Comparison of ENCODE assay signal across 14 cellular contexts in genomic region chr22:49958462-49958921, GRCh38. TPM values are rescaled to one million over a fixed set of nuclear protein-coding genes. Genes with fewer than 3 reads are reported as not detected.
DNase-seq lines count a peak whose midpoint lies in the region; ATAC-seq, FAIRE-seq and TF ChIP-seq lines count a peak whose summit lies in the region.
"Had no signal": no experiment of that assay in that cellular context is flagged by ENCODE, and none has a peak within 500 bp of the region (broad histone marks: within the 10 kb centered on the region; RNA-seq: fewer than 3 reads in every experiment).

No MANE protein-coding gene starts in this region.

- in situ Hi-C loops in HepG2 (cut with HindIII; ENCODE audit: extremely low pct_ligation_motif_present, low pct_unique_long_range_greater_than_20kb): no loop called here
- in situ Hi-C loops in G401 (cut with HindIII; ENCODE audit: low sequenced_read_pairs): no loop called here

- H3K79me2 ChIP-seq in HepG2 (ENCODE audit: insufficient read depth, low read length): peaks cover 29% of the 10 kb centered on the region

- peak overlapping the region; percentile 93 for H3K9ac ChIP-seq in HepG2 (ENCODE audit: insufficient read depth, low read depth, low read length)

- H2AFZ ChIP-seq in HepG2 (ENCODE audit: low read length): no peak overlapping the region

- TF ChIP-seq RAD21 in HepG2 (CRISPR knock-in tag; IDR thresholded peaks at IDR 0.05): no peak

- no peak for ATAC-seq in activated CD8-positive, alpha-beta T cell treated with anti-CD3 and anti-CD28 coated beads, Interleukin-2, amount 10 ng/mL, durations not matched to agents 7 days and 5 days
- no peak for ATAC-seq in HepG2
- ATAC-seq in stimulated activated effector memory CD8-positive, alpha-beta T cell treated with anti-CD3 and anti-CD28 coated beads, Interleukin-12 subunit alpha, Interleukin-12 subunit beta, amount 100 ng/mL, for 72 hours: no peak
- no peak for ATAC-seq in GM21528 (IDR thresholded peaks at IDR 0.05; ENCODE audit: low FRiP score, unreplicated experiment)
- ATAC-seq: body of pancreas, heart left ventricle had no signal

- H3K4me2 ChIP-seq in HepG2 (ENCODE audit: low read depth, low read length): peak overlapping the region; percentile 99

- no peaks in the 10 kb centered on the region for H3K27me3 Mint-ChIP-seq in activated CD4-positive, alpha-beta T cell treated with anti-CD3 and anti-CD28 coated beads, Interleukin-2, amount 10 ng/mL, durations not matched to agents 7 days and 5 days
- H3K27me3 Mint-ChIP-seq in activated CD8-positive, alpha-beta T cell treated with anti-CD3 and anti-CD28 coated beads, Interleukin-2, amount 10 ng/mL, durations not matched to agents 7 days and 5 days (ENCODE audit: low read depth): no peaks in the 10 kb centered on the region

- H4K20me1 ChIP-seq in HepG2 (ENCODE audit: insufficient read depth, low read length): peaks cover 19% of the 10 kb centered on the region

- H3K9me3 ChIP-seq in HepG2 (ENCODE audit: low read length): no peaks in the 10 kb centered on the region
- H3K9me3 ChIP-seq: body of pancreas, heart left ventricle had no signal

- TF ChIP-seq CTCF in HepG2 (CRISPR knock-in tag; IDR thresholded peaks at IDR 0.05): no peak

- 13% methylated on average over 3 of the region's 10 CpGs for WGBS in HepG2 (ENCODE audit: low lambda C conversion rate)

- peaks cover 75% of the 10 kb centered on the region for H3K4me1 ChIP-seq in HepG2 (ENCODE audit: insufficient read depth, low read length)

- no peak for DNase-seq in activated CD4-positive, alpha-beta T cell treated with anti-CD3 and anti-CD28 coated beads, Interleukin-2, amount 10 ng/mL, durations not matched to agents 7 days and 5 days
- no peak for DNase-seq in activated CD4-positive, alpha-beta T cell treated with anti-CD3 and anti-CD28 coated beads for 48 hours
- no peak for DNase-seq in activated CD8-positive, alpha-beta T cell treated with anti-CD3 and anti-CD28 coated beads, Interleukin-2, amount 10 ng/mL, durations not matched to agents 7 days and 5 days
- DNase-seq in HepG2 (ENCODE audit: low spot score) (no peak), kidney glomerular epithelial cell (lab: John Stamatoyannopoulos, UW) (no peak), G401 (ENCODE audit: low spot score) (no peak)
- no peak for DNase-seq in stimulated activated effector memory CD8-positive, alpha-beta T cell treated with anti-CD3 and anti-CD28 coated beads, Interleukin-12 subunit alpha, Interleukin-12 subunit beta, amount 100 ng/mL, for 72 hours (ENCODE audit: low spot score in 2 of 2)
- DNase-seq: ACHN, retina had no signal

- H3K27ac ChIP-seq in HepG2 (ENCODE audit: extremely low read length, insufficient read depth, low read length): peak overlapping the region; percentile 87

- no peak for TF ChIP-seq POLR2A in HepG2 (IDR thresholded peaks at IDR 0.05; ENCODE audit: insufficient read depth in 1 of 2, low read depth in 2 of 2, low read length in 2 of 2)

- CTCF ChIA-PET in activated CD4-positive, alpha-beta T cell treated with anti-CD3 and anti-CD28 coated beads, Interleukin-2, amount 10 ng/mL, durations not matched to agents 7 days and 5 days (lab: Charles Lee): no interaction called here
- CTCF ChIA-PET in activated CD8-positive, alpha-beta T cell treated with anti-CD3 and anti-CD28 coated beads, Interleukin-2, amount 10 ng/mL, durations not matched to agents 7 days and 5 days (lab: Charles Lee): no interaction called here
- CTCF ChIA-PET in HepG2 (lab: Yijun Ruan, JAX; ENCODE audit: low intra/inter-chr PET ratio, low total read pairs): interaction anchor here (1.9 kb wide), 1 partner anchor 27 kb away, joined by 4 read pairs; no protein-coding TSS in a partner anchor

- H3K4me3 Mint-ChIP-seq in activated CD4-positive, alpha-beta T cell treated with anti-CD3 and anti-CD28 coated beads, Interleukin-2, amount 10 ng/mL, durations not matched to agents 7 days and 5 days: peak overlapping the region; percentile 79
- H3K4me3 Mint-ChIP-seq in activated CD8-positive, alpha-beta T cell treated with anti-CD3 and anti-CD28 coated beads, Interleukin-2, amount 10 ng/mL, durations not matched to agents 7 days and 5 days: peak overlapping the region; percentile 13
- H3K4me3 Mint-ChIP-seq in stimulated activated effector memory CD8-positive, alpha-beta T cell treated with anti-CD3 and anti-CD28 coated beads, Interleukin-12 subunit alpha, Interleukin-12 subunit beta, amount 100 ng/mL, for 72 hours: peak overlapping the region; percentile 79

- H3K27me3 ChIP-seq in HepG2 (ENCODE audit: control insufficient read depth in 1 of 2, insufficient read depth in 2 of 2, low read length in 2 of 2): no peaks in the 10 kb centered on the region; a peak in 1 of 5 replicates
- H3K27me3 ChIP-seq: body of pancreas, heart left ventricle had no signal

- intact Hi-C loops in HepG2 (cut with micrococcal nuclease; ENCODE audit: unreplicated experiment): no loop called here

- TF ChIP-seq EP300 in HepG2 (IDR thresholded peaks at IDR 0.05; ENCODE audit: low read depth in 2 of 2, low read length in 2 of 2) (no peak), HepG2 (CRISPR knock-in tag; IDR thresholded peaks at IDR 0.05; ENCODE audit: borderline replicate concordance) (no peak)

- H3K4me1 Mint-ChIP-seq in activated CD4-positive, alpha-beta T cell treated with anti-CD3 and anti-CD28 coated beads, Interleukin-2, amount 10 ng/mL, durations not matched to agents 7 days and 5 days: peaks cover 13% of the 10 kb centered on the region
- H3K4me1 Mint-ChIP-seq in activated CD8-positive, alpha-beta T cell treated with anti-CD3 and anti-CD28 coated beads, Interleukin-2, amount 10 ng/mL, durations not matched to agents 7 days and 5 days (ENCODE audit: low read depth): peaks cover 15% of the 10 kb centered on the region
- peaks cover 12% of the 10 kb centered on the region for H3K4me1 Mint-ChIP-seq in stimulated activated effector memory CD8-positive, alpha-beta T cell treated with anti-CD3 and anti-CD28 coated beads, Interleukin-12 subunit alpha, Interleukin-12 subunit beta, amount 100 ng/mL, for 72 hours

- POLR2A ChIA-PET in activated CD4-positive, alpha-beta T cell treated with anti-CD3 and anti-CD28 coated beads, Interleukin-2, amount 10 ng/mL, durations not matched to agents 7 days and 5 days (lab: Charles Lee): no interaction called here
- POLR2A ChIA-PET in activated CD8-positive, alpha-beta T cell treated with anti-CD3 and anti-CD28 coated beads, Interleukin-2, amount 10 ng/mL, durations not matched to agents 7 days and 5 days (lab: Charles Lee): no interaction called here
- POLR2A ChIA-PET in HepG2 (lab: Yijun Ruan, JAX): interaction anchor here (1.1 to 18.6 kb wide), 6 partner anchors 6 to 28 kb away, joined by 3 to 722 read pairs (median 47); partner anchors contain the start of gene PIM3

- H3K4me3 ChIP-seq in HepG2 (replicated peaks in 1 of 3; ENCODE audit: insufficient read depth in 1 of 3, low read depth in 2 of 3, low read length in 3 of 3): peak overlapping the region in 2 of 3 experiments; percentile 71 to 83; a peak in 4 of 6 replicates
- H3K4me3 ChIP-seq: body of pancreas had no signal

- H3K9me3 Mint-ChIP-seq in activated CD4-positive, alpha-beta T cell treated with anti-CD3 and anti-CD28 coated beads, Interleukin-2, amount 10 ng/mL, durations not matched to agents 7 days and 5 days: no peaks in the 10 kb centered on the region
- H3K9me3 Mint-ChIP-seq in activated CD8-positive, alpha-beta T cell treated with anti-CD3 and anti-CD28 coated beads, Interleukin-2, amount 10 ng/mL, durations not matched to agents 7 days and 5 days (ENCODE audit: insufficient read depth): no peaks in the 10 kb centered on the region
- H3K9me3 Mint-ChIP-seq in stimulated activated effector memory CD8-positive, alpha-beta T cell treated with anti-CD3 and anti-CD28 coated beads, Interleukin-12 subunit alpha, Interleukin-12 subunit beta, amount 100 ng/mL, for 72 hours: no peaks in the 10 kb centered on the region

- H3K36me3 ChIP-seq in HepG2 (replicated peaks in 1 of 2; ENCODE audit: control insufficient read depth in 1 of 2, insufficient read depth in 2 of 2, low read length in 2 of 2): peaks cover 7 to 15% of the 10 kb centered on the region in 2 experiments; a peak in 4 of 5 replicates

- FAIRE-seq in HepG2 (lab: Jason Lieb, UNC): no peak

- BruUV-seq in HepG2 (replicated peaks; lab: Mats Ljungman, UMichigan): no TSS peak

- H3K27ac Mint-ChIP-seq in activated CD4-positive, alpha-beta T cell treated with anti-CD3 and anti-CD28 coated beads, Interleukin-2, amount 10 ng/mL, durations not matched to agents 7 days and 5 days: peak overlapping the region; percentile 91
- H3K27ac Mint-ChIP-seq in activated CD8-positive, alpha-beta T cell treated with anti-CD3 and anti-CD28 coated beads, Interleukin-2, amount 10 ng/mL, durations not matched to agents 7 days and 5 days: peak overlapping the region; percentile 34
- H3K27ac Mint-ChIP-seq in stimulated activated effector memory CD8-positive, alpha-beta T cell treated with anti-CD3 and anti-CD28 coated beads, Interleukin-12 subunit alpha, Interleukin-12 subunit beta, amount 100 ng/mL, for 72 hours: peak overlapping the region; percentile 90

- H3K36me3 Mint-ChIP-seq in activated CD4-positive, alpha-beta T cell treated with anti-CD3 and anti-CD28 coated beads, Interleukin-2, amount 10 ng/mL, durations not matched to agents 7 days and 5 days (ENCODE audit: low read depth): peaks cover 10% of the 10 kb centered on the region
- H3K36me3 Mint-ChIP-seq in activated CD8-positive, alpha-beta T cell treated with anti-CD3 and anti-CD28 coated beads, Interleukin-2, amount 10 ng/mL, durations not matched to agents 7 days and 5 days (ENCODE audit: low read depth): peaks cover 16% of the 10 kb centered on the region
- peaks cover 24% of the 10 kb centered on the region for H3K36me3 Mint-ChIP-seq in stimulated activated effector memory CD8-positive, alpha-beta T cell treated with anti-CD3 and anti-CD28 coated beads, Interleukin-12 subunit alpha, Interleukin-12 subunit beta, amount 100 ng/mL, for 72 hours

RNA-seq across cellular contexts. Expression of gene PIM3, which starts 2.1 kb away (rescaled TPM):
- total RNA-seq in activated CD4-positive, alpha-beta T cell treated with anti-CD3 and anti-CD28 coated beads, Interleukin-2, amount 10 ng/mL, durations not matched to agents 7 days and 5 days: 10 to 100 TPM; 39.7 to 44.7 TPM
- total RNA-seq in activated CD8-positive, alpha-beta T cell treated with anti-CD3 and anti-CD28 coated beads, Interleukin-2, amount 10 ng/mL, durations not matched to agents 7 days and 5 days: 10 to 100 TPM; 45.1 to 45.7 TPM
- total RNA-seq in HepG2 (2016; rRNA removed; fragmentation: Illumina TruSeq; extraction: Trizol): 18.2 and 31.2 TPM in 2 replicates
- 12.4 and 12.6 TPM in 2 replicates for total RNA-seq in HepG2 (2016; cell fraction: cytosol; rRNA removed; fragmentation: Illumina TruSeq; extraction: Trizol; ENCODE audit: low read depth)
- total RNA-seq in HepG2 (2016; cell fraction: insoluble cytoplasmic fraction; rRNA removed; fragmentation: Illumina TruSeq; extraction: Trizol): 17.3 and 32.7 TPM in 2 replicates
- total RNA-seq in HepG2 (2016; cell fraction: membrane; rRNA removed; fragmentation: Illumina TruSeq; extraction: Trizol): 27.1 and 31.2 TPM in 2 replicates
- 24.6 and 30.5 TPM in 2 replicates for total RNA-seq in HepG2 (2016; cell fraction: nucleus; rRNA removed; fragmentation: Illumina TruSeq; extraction: Trizol)
- polyA plus RNA-seq in HepG2 (2011; rRNA removed): 21.6 and 24.1 TPM in 2 replicates
- polyA plus RNA-seq in HepG2 (2011; cell fraction: cytosol; rRNA removed): 21.4 and 47.8 TPM in 2 replicates
- 121 and 136 TPM in 2 replicates for polyA plus RNA-seq in HepG2 (2011; cell fraction: nucleus; rRNA removed)
- polyA plus RNA-seq in HepG2 (2012): 22.6 and 36.4 TPM in 2 replicates
- 7.3 and 9.3 TPM in 2 replicates for polyA plus RNA-seq in HepG2 (2016; cell fraction: cytosol; fragmentation: Illumina TruSeq; extraction: Trizol; ENCODE audit: low read depth)
- polyA plus RNA-seq in HepG2 (2016; cell fraction: insoluble cytoplasmic fraction; fragmentation: Illumina TruSeq; extraction: Trizol; ENCODE audit: low read depth): 21.4 and 25.4 TPM in 2 replicates
- polyA plus RNA-seq in HepG2 (2016; cell fraction: membrane; fragmentation: Illumina TruSeq; extraction: Trizol; ENCODE audit: low read depth): 17.2 and 17.8 TPM in 2 replicates
- 62.7 and 63.0 TPM in 2 replicates for polyA plus RNA-seq in HepG2 (2016; cell fraction: nucleus; fragmentation: Illumina TruSeq; extraction: Trizol; ENCODE audit: insufficient read depth, low read depth)
- polyA minus RNA-seq in HepG2 (2011; rRNA and poly(A)+ RNA removed; ENCODE audit: low replicate concordance): 8.8 and 50.3 TPM in 2 replicates
- polyA minus RNA-seq in HepG2 (2011; cell fraction: cytosol; rRNA and poly(A)+ RNA removed): 23.0 and 37.5 TPM in 2 replicates
- polyA minus RNA-seq in HepG2 (2011; cell fraction: nucleus; rRNA and poly(A)+ RNA removed): 17.0 and 22.8 TPM in 2 replicates
- 106 and 157 TPM in 2 replicates for total RNA-seq in G401 (2014; rRNA removed; shearing (Covaris generic))

RNA-seq across cellular contexts. Expression of gene CRELD2, which starts 40.1 kb away (rescaled TPM):
- 10 to 100 TPM; 42.4 to 47.9 TPM for total RNA-seq in activated CD4-positive, alpha-beta T cell treated with anti-CD3 and anti-CD28 coated beads, Interleukin-2, amount 10 ng/mL, durations not matched to agents 7 days and 5 days
- 10 to 100 TPM; 58.0 to 58.1 TPM for total RNA-seq in activated CD8-positive, alpha-beta T cell treated with anti-CD3 and anti-CD28 coated beads, Interleukin-2, amount 10 ng/mL, durations not matched to agents 7 days and 5 days
- 19.6 and 44.7 TPM in 2 replicates for total RNA-seq in HepG2 (2016; rRNA removed; fragmentation: Illumina TruSeq; extraction: Trizol)
- 22.4 and 24.2 TPM in 2 replicates for total RNA-seq in HepG2 (2016; cell fraction: cytosol; rRNA removed; fragmentation: Illumina TruSeq; extraction: Trizol; ENCODE audit: low read depth)
- 18.8 and 46.8 TPM in 2 replicates for total RNA-seq in HepG2 (2016; cell fraction: insoluble cytoplasmic fraction; rRNA removed; fragmentation: Illumina TruSeq; extraction: Trizol)
- total RNA-seq in HepG2 (2016; cell fraction: membrane; rRNA removed; fragmentation: Illumina TruSeq; extraction: Trizol): 27.6 and 29.9 TPM in 2 replicates
- 35.5 and 40.6 TPM in 2 replicates for total RNA-seq in HepG2 (2016; cell fraction: nucleus; rRNA removed; fragmentation: Illumina TruSeq; extraction: Trizol)
- 17.2 and 20.2 TPM in 2 replicates for polyA plus RNA-seq in HepG2 (2011; rRNA removed)
- 16.7 and 25.6 TPM in 2 replicates for polyA plus RNA-seq in HepG2 (2011; cell fraction: cytosol; rRNA removed)
- 44.2 and 48.8 TPM in 2 replicates for polyA plus RNA-seq in HepG2 (2011; cell fraction: nucleus; rRNA removed)
- polyA plus RNA-seq in HepG2 (2012): 9.4 and 10.2 TPM in 2 replicates
- polyA plus RNA-seq in HepG2 (2016; cell fraction: cytosol; fragmentation: Illumina TruSeq; extraction: Trizol; ENCODE audit: low read depth): 25.8 and 29.9 TPM in 2 replicates
- 22.7 and 25.1 TPM in 2 replicates for polyA plus RNA-seq in HepG2 (2016; cell fraction: insoluble cytoplasmic fraction; fragmentation: Illumina TruSeq; extraction: Trizol; ENCODE audit: low read depth)
- 26.9 and 27.0 TPM in 2 replicates for polyA plus RNA-seq in HepG2 (2016; cell fraction: membrane; fragmentation: Illumina TruSeq; extraction: Trizol; ENCODE audit: low read depth)
- polyA plus RNA-seq in HepG2 (2016; cell fraction: nucleus; fragmentation: Illumina TruSeq; extraction: Trizol; ENCODE audit: insufficient read depth, low read depth): 89.1 and 100 TPM in 2 replicates
- 6.9 and 14.7 TPM in 2 replicates for polyA minus RNA-seq in HepG2 (2011; rRNA and poly(A)+ RNA removed; ENCODE audit: low replicate concordance)
- polyA minus RNA-seq in HepG2 (2011; cell fraction: cytosol; rRNA and poly(A)+ RNA removed): 4.4 and 5.2 TPM in 2 replicates
- polyA minus RNA-seq in HepG2 (2011; cell fraction: nucleus; rRNA and poly(A)+ RNA removed): 4.5 and 4.7 TPM in 2 replicates
- total RNA-seq in G401 (2014; rRNA removed; shearing (Covaris generic)): 85.5 and 121 TPM in 2 replicates

RNA-seq across cellular contexts. Expression of gene ALG12, which starts 40.3 kb away (rescaled TPM):
- 10 to 100 TPM; 21.4 to 28.5 TPM for total RNA-seq in activated CD4-positive, alpha-beta T cell treated with anti-CD3 and anti-CD28 coated beads, Interleukin-2, amount 10 ng/mL, durations not matched to agents 7 days and 5 days
- 10 to 100 TPM; 16.3 to 17.4 TPM for total RNA-seq in activated CD8-positive, alpha-beta T cell treated with anti-CD3 and anti-CD28 coated beads, Interleukin-2, amount 10 ng/mL, durations not matched to agents 7 days and 5 days
- total RNA-seq in HepG2 (2016; rRNA removed; fragmentation: Illumina TruSeq; extraction: Trizol): 6.6 and 15.8 TPM in 2 replicates
- total RNA-seq in HepG2 (2016; cell fraction: cytosol; rRNA removed; fragmentation: Illumina TruSeq; extraction: Trizol; ENCODE audit: low read depth): 1.5 and 3.0 TPM in 2 replicates
- 6.8 and 15.6 TPM in 2 replicates for total RNA-seq in HepG2 (2016; cell fraction: insoluble cytoplasmic fraction; rRNA removed; fragmentation: Illumina TruSeq; extraction: Trizol)
- total RNA-seq in HepG2 (2016; cell fraction: membrane; rRNA removed; fragmentation: Illumina TruSeq; extraction: Trizol): 6.4 and 10.5 TPM in 2 replicates
- total RNA-seq in HepG2 (2016; cell fraction: nucleus; rRNA removed; fragmentation: Illumina TruSeq; extraction: Trizol): 10.6 and 14.2 TPM in 2 replicates
- polyA plus RNA-seq in HepG2 (2011; rRNA removed): 7.8 and 9.5 TPM in 2 replicates
- 5.9 and 6.1 TPM in 2 replicates for polyA plus RNA-seq in HepG2 (2011; cell fraction: cytosol; rRNA removed)
- polyA plus RNA-seq in HepG2 (2011; cell fraction: nucleus; rRNA removed): 25.1 and 26.7 TPM in 2 replicates
- 9.4 and 10.0 TPM in 2 replicates for polyA plus RNA-seq in HepG2 (2012)
- polyA plus RNA-seq in HepG2 (2016; cell fraction: cytosol; fragmentation: Illumina TruSeq; extraction: Trizol; ENCODE audit: low read depth): 2.9 and 3.3 TPM in 2 replicates
- 6.1 and 6.8 TPM in 2 replicates for polyA plus RNA-seq in HepG2 (2016; cell fraction: insoluble cytoplasmic fraction; fragmentation: Illumina TruSeq; extraction: Trizol; ENCODE audit: low read depth)
- polyA plus RNA-seq in HepG2 (2016; cell fraction: membrane; fragmentation: Illumina TruSeq; extraction: Trizol; ENCODE audit: low read depth): 5.6 and 6.9 TPM in 2 replicates
- polyA plus RNA-seq in HepG2 (2016; cell fraction: nucleus; fragmentation: Illumina TruSeq; extraction: Trizol; ENCODE audit: insufficient read depth, low read depth): 26.3 and 30.4 TPM in 2 replicates
- 5.8 and 12.8 TPM in 2 replicates for polyA minus RNA-seq in HepG2 (2011; rRNA and poly(A)+ RNA removed; ENCODE audit: low replicate concordance)
- polyA minus RNA-seq in HepG2 (2011; cell fraction: cytosol; rRNA and poly(A)+ RNA removed): 5.7 and 7.1 TPM in 2 replicates
- polyA minus RNA-seq in HepG2 (2011; cell fraction: nucleus; rRNA and poly(A)+ RNA removed): 3.4 and 4.5 TPM in 2 replicates
- 23.8 and 24.1 TPM in 2 replicates for total RNA-seq in G401 (2014; rRNA removed; shearing (Covaris generic))

RNA-seq across cellular contexts. Expression of gene IL17REL, which starts 54.1 kb away (rescaled TPM):
- not detected for total RNA-seq in activated CD4-positive, alpha-beta T cell treated with anti-CD3 and anti-CD28 coated beads, Interleukin-2, amount 10 ng/mL, durations not matched to agents 7 days and 5 days
- not detected for total RNA-seq in activated CD8-positive, alpha-beta T cell treated with anti-CD3 and anti-CD28 coated beads, Interleukin-2, amount 10 ng/mL, durations not matched to agents 7 days and 5 days
- total RNA-seq in HepG2 (2016; rRNA removed; fragmentation: Illumina TruSeq; extraction: Trizol): not detected in 2 replicates
- not detected in 2 replicates for total RNA-seq in HepG2 (2016; cell fraction: cytosol; rRNA removed; fragmentation: Illumina TruSeq; extraction: Trizol; ENCODE audit: low read depth)
- total RNA-seq in HepG2 (2016; cell fraction: insoluble cytoplasmic fraction; rRNA removed; fragmentation: Illumina TruSeq; extraction: Trizol): not detected in 2 replicates
- not detected in 2 replicates for total RNA-seq in HepG2 (2016; cell fraction: membrane; rRNA removed; fragmentation: Illumina TruSeq; extraction: Trizol)
- not detected in 2 replicates for total RNA-seq in HepG2 (2016; cell fraction: nucleus; rRNA removed; fragmentation: Illumina TruSeq; extraction: Trizol)
- polyA plus RNA-seq in HepG2 (2011; rRNA removed): not detected in 2 replicates
- polyA plus RNA-seq in HepG2 (2011; cell fraction: cytosol; rRNA removed): not detected in 2 replicates
- not detected in 2 replicates for polyA plus RNA-seq in HepG2 (2011; cell fraction: nucleus; rRNA removed)
- not detected in 2 replicates for polyA plus RNA-seq in HepG2 (2012)
- polyA plus RNA-seq in HepG2 (2016; cell fraction: cytosol; fragmentation: Illumina TruSeq; extraction: Trizol; ENCODE audit: low read depth): not detected in 2 replicates
- not detected in 2 replicates for polyA plus RNA-seq in HepG2 (2016; cell fraction: insoluble cytoplasmic fraction; fragmentation: Illumina TruSeq; extraction: Trizol; ENCODE audit: low read depth)
- not detected in 2 replicates for polyA plus RNA-seq in HepG2 (2016; cell fraction: membrane; fragmentation: Illumina TruSeq; extraction: Trizol; ENCODE audit: low read depth)
- polyA plus RNA-seq in HepG2 (2016; cell fraction: nucleus; fragmentation: Illumina TruSeq; extraction: Trizol; ENCODE audit: insufficient read depth, low read depth): not detected in 2 replicates
- polyA minus RNA-seq in HepG2 (2011; rRNA and poly(A)+ RNA removed; ENCODE audit: low replicate concordance): 0.07 TPM in 1 of 2 replicates, not detected in the other
- not detected in 2 replicates for polyA minus RNA-seq in HepG2 (2011; cell fraction: cytosol; rRNA and poly(A)+ RNA removed)
- polyA minus RNA-seq in HepG2 (2011; cell fraction: nucleus; rRNA and poly(A)+ RNA removed): not detected in 2 replicates
- not detected in 2 replicates for total RNA-seq in G401 (2014; rRNA removed; shearing (Covaris generic))
- total RNA-seq: body of pancreas; heart left ventricle; lung microvascular endothelial cell; T-helper 2 cell treated with Interferon-gamma antibody and Interleukin-4, amounts not matched to agents 100 ng/mL and 5 ng/mL, for 36 hours had no signal
- polyA plus RNA-seq: heart left ventricle had no signal

Comparison
In these comparisons a context has a peak if more than half of its experiments do, and no peak if none do; other contexts are left out.
1. H3K27ac Mint-ChIP-seq: peak in every context shown above with its lines; median percentile 91 in activated CD4-positive, alpha-beta T cell treated with anti-CD3 and anti-CD28 coated beads, Interleukin-2, amount 10 ng/mL, durations not matched to agents 7 days and 5 days; 90 in stimulated activated effector memory CD8-positive, alpha-beta T cell treated with anti-CD3 and anti-CD28 coated beads, Interleukin-12 subunit alpha, Interleukin-12 subunit beta, amount 100 ng/mL, for 72 hours; 34 in activated CD8-positive, alpha-beta T cell treated with anti-CD3 and anti-CD28 coated beads, Interleukin-2, amount 10 ng/mL, durations not matched to agents 7 days and 5 days.
2. H3K4me3 Mint-ChIP-seq: peak in every context shown above with its lines; median percentile 79 in activated CD4-positive, alpha-beta T cell treated with anti-CD3 and anti-CD28 coated beads, Interleukin-2, amount 10 ng/mL, durations not matched to agents 7 days and 5 days; 79 in stimulated activated effector memory CD8-positive, alpha-beta T cell treated with anti-CD3 and anti-CD28 coated beads, Interleukin-12 subunit alpha, Interleukin-12 subunit beta, amount 100 ng/mL, for 72 hours; 13 in activated CD8-positive, alpha-beta T cell treated with anti-CD3 and anti-CD28 coated beads, Interleukin-2, amount 10 ng/mL, durations not matched to agents 7 days and 5 days.